ENCODE assay signal across 20 cellular contexts in genomic region chr12:113201187-113202177, GRCh38. TPM values are rescaled to one million over a fixed set of nuclear protein-coding genes. Genes with fewer than 3 reads are reported as not detected.
"Had no signal": no experiment of that assay in that cellular context is flagged by ENCODE, and none has a peak within 500 bp of the region (broad histone marks: within the 10 kb centered on the region; RNA-seq: fewer than 3 reads in every experiment).

No MANE protein-coding gene starts in this region.

- H3K27ac ChIP-seq: cardiac muscle cell, heart left ventricle, psoas muscle, suprapubic skin, upper lobe of left lung had no signal

- DNase-seq: activated CD4-positive, alpha-beta T cell treated with anti-CD3 and anti-CD28 coated beads, Interleukin-2, amount 50 U/mL, for 1 hour; activated CD4-positive, CD25-positive, alpha-beta regulatory T cell; activated naive CD8-positive, alpha-beta T cell treated with anti-CD3 and anti-CD28 coated beads for 36 hours; activated T-cell treated with anti-CD3 and anti-CD28 coated beads, Interleukin-2, amount 50 U/mL, for 1 hour; effector CD8-positive, alpha-beta T cell; heart left ventricle; mammary epithelial cell; natural killer cell; occipital lobe; psoas muscle; stimulated activated CD4-positive, alpha-beta T cell treated with anti-CD3 and anti-CD28 coated beads, Interleukin-12 subunit alpha, Interleukin-12 subunit beta, amount 100 ng/mL, for 4 hours; stimulated activated naive CD8-positive, alpha-beta T cell treated with anti-CD3 and anti-CD28 coated beads, Interleukin-15, Interleukin-2, amounts not matched to agents 100 U/mL and 50 U/mL, for 24 hours had no signal

- ATAC-seq: heart left ventricle; natural killer cell; psoas muscle; stimulated activated naive CD8-positive, alpha-beta T cell treated with anti-CD3 and anti-CD28 coated beads, Interleukin-15, Interleukin-2, amounts not matched to agents 100 U/mL and 50 U/mL, for 24 hours had no signal

- H3K4me3 ChIP-seq: cardiac muscle cell, heart left ventricle, mucosa of descending colon, psoas muscle, suprapubic skin, upper lobe of left lung had no signal

- FAIRE-seq: astrocyte, colon, frontal cortex, TTC549 had no signal

- H3K9me3 ChIP-seq: heart left ventricle, mucosa of descending colon, psoas muscle, suprapubic skin, upper lobe of left lung had no signal

- H3K27me3 ChIP-seq: cardiac muscle cell, heart left ventricle, suprapubic skin, upper lobe of left lung had no signal

- H3K36me3 ChIP-seq: cardiac muscle cell, heart left ventricle, suprapubic skin, upper lobe of left lung had no signal

RNA-seq across cellular contexts. Expression of gene CFAP73, which starts 52.0 kb away (rescaled TPM):
- total RNA-seq: astrocyte, cardiac muscle cell, frontal cortex, heart left ventricle, mammary epithelial cell, natural killer cell, psoas muscle had no signal
- polyA plus RNA-seq: cardiac muscle cell, mammary epithelial cell had no signal
